ENCODE assay signal across 24 cellular contexts in genomic region chr1:156682166-156682890, GRCh38. TPM values are rescaled to one million over a fixed set of nuclear protein-coding genes. Genes with fewer than 3 reads are reported as not detected.
DNase-seq lines count a peak whose midpoint lies in the region; ATAC-seq, FAIRE-seq and TF ChIP-seq lines count a peak whose summit lies in the region.
"Had no signal": no experiment of that assay in that cellular context is flagged by ENCODE, and none has a peak within 500 bp of the region (broad histone marks: within the 10 kb centered on the region; RNA-seq: fewer than 3 reads in every experiment).

No MANE protein-coding gene starts in this region.

- 0 out of 2 replicates have a peak overlapping the region, but pooled peaks have one; percentile 9 for H2AK5ac ChIP-seq in H1 (ENCODE audit: low read depth, low read length)
- H2AK5ac ChIP-seq in neuronal stem cell (ENCODE audit: low read depth, low read length), result peak overlapping the region; percentile 19

- no peak overlapping the region for H3K27ac Mint-ChIP-seq in activated naive CD4-positive, alpha-beta T cell treated with anti-CD3 and anti-CD28 coated beads, Interleukin-2, amount 50 U/mL, for 72 hours

- H3K36me3 Mint-ChIP-seq in activated naive CD4-positive, alpha-beta T cell treated with anti-CD3 and anti-CD28 coated beads, Interleukin-2, amount 50 U/mL, for 72 hours, result no peaks in the 10 kb centered on the region

- no peak overlapping the region for H4K5ac ChIP-seq in H1 (ENCODE audit: insufficient read length, low read depth, low read length)

- H3K27ac ChIP-seq in H1 (ENCODE audit: low read depth, low read length), result no peak overlapping the region
- no peak overlapping the region for H3K27ac ChIP-seq in neuronal stem cell (replicated peaks; ENCODE audit: low read length)
- no peak overlapping the region for H3K27ac ChIP-seq in gastrocnemius medialis
- H3K27ac ChIP-seq: parathyroid adenoma had no signal

- H4K91ac ChIP-seq in H1 (replicated peaks; ENCODE audit: insufficient read length, low read length) (peak overlapping the region; percentile 75), neuronal stem cell (ENCODE audit: low read depth, low read length, poor library complexity) (no peak overlapping the region)

- no peak overlapping the region for H3K56ac ChIP-seq in H1 (replicated peaks; ENCODE audit: insufficient read length, low read depth, low read length)

- no peak for FAIRE-seq in H1 (lab: Jason Lieb, UNC)
- FAIRE-seq: D721Med, GM12892 had no signal

- no peak for TF ChIP-seq POLR2A in H1 (IDR thresholded peaks at IDR 0.05; ENCODE audit: control extremely low read depth in 1 of 2, low read depth in 2 of 2, low read length in 2 of 2)
- TF ChIP-seq POLR2A in gastrocnemius medialis (IDR thresholded peaks at IDR 0.05), result no peak

- no peak overlapping the region; the same call in 1 of the 2 replicates for H2BK5ac ChIP-seq in H1 (ENCODE audit: low read depth, low read length)
- H2BK5ac ChIP-seq in neuronal stem cell (ENCODE audit: low read length), result no peak overlapping the region

- no peaks in the 10 kb centered on the region for H3K36me3 ChIP-seq in H1 (ENCODE audit: control insufficient read depth in 2 of 4, insufficient read depth in 4 of 4, low read length in 3 of 4)
- no peaks in the 10 kb centered on the region for H3K36me3 ChIP-seq in neuronal stem cell (replicated peaks in 1 of 2; ENCODE audit: control insufficient read depth in 2 of 2, insufficient read depth in 2 of 2, low read length in 2 of 2)
- no peaks in the 10 kb centered on the region for H3K36me3 ChIP-seq in gastrocnemius medialis

- no peaks in the 10 kb centered on the region for H3K9me3 Mint-ChIP-seq in activated naive CD4-positive, alpha-beta T cell treated with anti-CD3 and anti-CD28 coated beads, Interleukin-2, amount 50 U/mL, for 72 hours
- H3K9me3 Mint-ChIP-seq: activated CD4-positive, alpha-beta T cell treated with anti-CD3 and anti-CD28 coated beads, Interleukin-2, amount 10 ng/mL, durations not matched to agents 7 days and 5 days; central memory CD8-positive, alpha-beta T cell had no signal

- intact Hi-C loops in gastrocnemius medialis (cut with DNase I; ENCODE audit: low total_unique reads), result no loop called here

- no peak overlapping the region for H2BK20ac ChIP-seq in H1 (ENCODE audit: low read length)

- no peaks in the 10 kb centered on the region; the same call in 1 of the 2 replicates for H3K23me2 ChIP-seq in H1 (ENCODE audit: low read depth, low read length)

- POLR2A ChIA-PET in H1 (lab: Charles Lee; ENCODE audit: partially characterized antibody), result interaction anchor here (0.6 to 13.8 kb wide), 10 partner anchors 10 to 88 kb away, joined by 3 to 419 read pairs (median 6); partner anchors contain the start of gene CRABP2

- no peak overlapping the region for H3K4ac ChIP-seq in H1 (replicated peaks; ENCODE audit: insufficient read length, low read depth, low read length)
- H3K4ac ChIP-seq in neuronal stem cell (ENCODE audit: low read length), result no peak overlapping the region

- in situ Hi-C loops in gastrocnemius medialis (cut with MboI; ENCODE audit: low sequenced_read_pairs in 4 of 4), result loop anchor here in 2 of 4 donors (25.0 kb wide), 2 partner anchors 180 to 205 kb away; partner anchors contain the start of genes INSRR (in 1 of the 2), NTRK1 (in 1 of the 2) and PEAR1 (in 1 of the 2)

- no peak overlapping the region; the same call in 1 of the 2 replicates for H3K18ac ChIP-seq in H1 (ENCODE audit: extremely low read depth, low read length)
- H3K18ac ChIP-seq in neuronal stem cell (ENCODE audit: low read length), result peak overlapping the region; percentile 21

- no peak for TF ChIP-seq EP300 in H1 (IDR thresholded peaks at IDR 0.05; ENCODE audit: borderline replicate concordance in 1 of 2, low read depth in 2 of 2, low read length in 2 of 2)

- H2BK120ac ChIP-seq in H1 (replicated peaks; ENCODE audit: low read depth, low read length) (no peak overlapping the region), neuronal stem cell (ENCODE audit: low read depth, low read length) (no peak overlapping the region)

- no peak overlapping the region for H3K23ac ChIP-seq in H1 (ENCODE audit: insufficient read length)
- H3K23ac ChIP-seq in neuronal stem cell (ENCODE audit: low read depth, low read length, poor library complexity), result no peak overlapping the region

- H3K9ac ChIP-seq in H1 (replicated peaks in 1 of 4; ENCODE audit: extremely low read depth in 1 of 4, low read depth in 3 of 4, low read length in 3 of 4) (no peak overlapping the region), neuronal stem cell (ENCODE audit: low read depth, low read length, poor library complexity) (peak overlapping the region; percentile 54)
- H3K9ac ChIP-seq: parathyroid adenoma had no signal

- H2BK12ac ChIP-seq in H1 (ENCODE audit: low read depth, low read length), result peak overlapping the region; percentile 68; the same call in 1 of the 2 replicates
- no peak overlapping the region for H2BK12ac ChIP-seq in neuronal stem cell (ENCODE audit: low read length)

- H3K79me2 ChIP-seq in H1 (ENCODE audit: control insufficient read depth in 1 of 2, insufficient read depth in 2 of 2, low read length in 2 of 2), result no peaks in the 10 kb centered on the region
- H3K79me2 ChIP-seq: parathyroid adenoma had no signal

- H3K14ac ChIP-seq in H1 (ENCODE audit: insufficient read length) (no peak overlapping the region), neuronal stem cell (ENCODE audit: low read length) (no peak overlapping the region)

- H3K79me1 ChIP-seq in H1 (ENCODE audit: low read depth, low read length) (no peaks in the 10 kb centered on the region), neuronal stem cell (ENCODE audit: low read depth, low read length) (peaks cover 2% of the 10 kb centered on the region)

- H4K20me1 ChIP-seq in H1 (replicated peaks in 1 of 2; ENCODE audit: control insufficient read depth in 1 of 2, insufficient read depth in 2 of 2, low read length in 2 of 2), result no peaks in the 10 kb centered on the region

- H3K4me1 ChIP-seq in H1 (replicated peaks in 1 of 4; ENCODE audit: control insufficient read depth in 3 of 4, insufficient read depth in 4 of 4, low read length in 3 of 4), result peaks cover 0 to 12% (median 3%) of the 10 kb centered on the region in 4 experiments; a peak in 4 of 7 replicates
- H3K4me1 ChIP-seq in neuronal stem cell (ENCODE audit: control insufficient read depth in 2 of 2, insufficient read depth in 1 of 2, low read depth in 1 of 2, low read length in 2 of 2), result peaks cover 8 to 9% of the 10 kb centered on the region in 2 donors
- peaks cover 4 to 6% of the 10 kb centered on the region in 2 donors for H3K4me1 ChIP-seq in gastrocnemius medialis
- H3K4me1 ChIP-seq: parathyroid adenoma had no signal

- H2BK15ac ChIP-seq in H1 (ENCODE audit: low read length) (0 out of 2 replicates have a peak overlapping the region, but pooled peaks have one; percentile 75), neuronal stem cell (ENCODE audit: low read length) (peak overlapping the region; percentile 82)

- peak; percentile 24 for DNase-seq in DMS 273 (lab: John Stamatoyannopoulos, UW; ENCODE audit: unreplicated experiment)
- DNase-seq in DMS 273 treated with DMSO at 0.1 percent for 48 hours (lab: John Stamatoyannopoulos, UW), result no peak
- DNase-seq in NCI-H69 (lab: John Stamatoyannopoulos, UW), result peak; percentile 8
- peak in 1 of 2 experiments; percentile 61 for DNase-seq in H1 (ENCODE audit: low read depth in 1 of 2, low spot score in 2 of 2)
- no peak for DNase-seq in neuronal stem cell (ENCODE audit: low spot score)
- no peak for DNase-seq in activated naive CD4-positive, alpha-beta T cell treated with anti-CD3 and anti-CD28 coated beads, Interleukin-2, amount 50 U/mL, for 72 hours (ENCODE audit: low spot score in 2 of 2)
- no peak for DNase-seq in gastrocnemius medialis
- DNase-seq: 8988T; activated CD4-positive, alpha-beta T cell treated with anti-CD3 and anti-CD28 coated beads, Interleukin-2, amount 10 ng/mL, durations not matched to agents 7 days and 5 days; activated CD8-positive, alpha-beta memory T cell treated with anti-CD3 and anti-CD28 coated beads, Interleukin-2, amount 50 U/mL, for 48 hours; amniotic stem cell; C1 segment of cervical spinal cord; effector CD8-positive, alpha-beta T cell; HCEC 1CT; naive thymus-derived CD4-positive, alpha-beta T cell; NCI-H187 treated with DMSO at 0.1 percent for 48 hours; NCI-H345; RPMI8226 had no signal

- 79% methylated on average over 5 of the region's 5 CpGs; no CpG with 5 or more reads in 1 of the 2 experiments for WGBS in H1 (ENCODE audit: extremely low coverage in 1 of 2, insufficient coverage in 1 of 2, insufficient read length in 1 of 2, insufficient replicate concordance in 2 of 2, low coverage in 1 of 2, low lambda C conversion rate in 2 of 2, missing lambda C conversion rate in 1 of 2), 2 experiments
- WGBS in neuronal stem cell (ENCODE audit: extremely low coverage in 2 of 2, insufficient read length in 2 of 2, insufficient replicate concordance in 1 of 2), 2 donors, result no CpG with 5 or more reads among the region's 5 CpGs

- H3K4me3 ChIP-seq in H1 (ENCODE audit: extremely low read depth in 1 of 4, insufficient read depth in 2 of 4, low read depth in 3 of 4, low read length in 4 of 4) (no peak overlapping the region), neuronal stem cell (ENCODE audit: low read length in 2 of 2) (no peak overlapping the region), gastrocnemius medialis (no peak overlapping the region)
- H3K4me3 ChIP-seq: lung had no signal

- H3K9me3 ChIP-seq in H1 (ENCODE audit: insufficient read depth in 2 of 2, low read depth in 1 of 2, low read length in 1 of 2) (no peaks in the 10 kb centered on the region), neuronal stem cell (replicated peaks in 1 of 2; ENCODE audit: control insufficient read depth in 2 of 2, insufficient read depth in 1 of 2, low read depth in 1 of 2, low read length in 2 of 2) (no peaks in the 10 kb centered on the region), gastrocnemius medialis (no peaks in the 10 kb centered on the region)

- peak; percentile 41 to 53 for TF ChIP-seq RAD21 in H1 (IDR thresholded peaks at IDR 0.05 in 1 of 2, conservative IDR thresholded peaks at IDR 0.05 in 1 of 2; ENCODE audit: low read depth in 2 of 2, low read length in 2 of 2)

- H3K4me2 ChIP-seq in H1 (ENCODE audit: insufficient read depth in 1 of 2, low read depth in 2 of 2, low read length in 2 of 2) (no peak overlapping the region), neuronal stem cell (ENCODE audit: insufficient read depth, low read length, poor library complexity, severe bottlenecking) (no peak overlapping the region)

- ATAC-seq in HG03565 (IDR thresholded peaks at IDR 0.05; ENCODE audit: unreplicated experiment) (no peak), gastrocnemius medialis (no peak)
- no peak for ATAC-seq in activated naive CD4-positive, alpha-beta T cell treated with anti-CD3 and anti-CD28 coated beads, Interleukin-2, amount 50 U/mL, for 72 hours
- ATAC-seq: naive thymus-derived CD4-positive, alpha-beta T cell had no signal

- H4K8ac ChIP-seq in H1 (ENCODE audit: extremely low read depth, insufficient read depth, low read length) (no peak overlapping the region), neuronal stem cell (ENCODE audit: low read depth, low read length) (no peak overlapping the region)

- TF ChIP-seq CTCF in H1 (IDR thresholded peaks at IDR 0.05; ENCODE audit: control extremely low read depth in 1 of 3, insufficient read depth in 1 of 3, low read depth in 1 of 3, low read length in 3 of 3) (peak; percentile 41 to 47 (median 45)), gastrocnemius medialis (IDR thresholded peaks at IDR 0.05 in 4 of 5, conservative IDR thresholded peaks at IDR 0.05 in 1 of 5) (no peak)

- peak overlapping the region; percentile 31; the same call in 1 of the 2 replicates for H2AFZ ChIP-seq in H1 (ENCODE audit: low read length)
- no peak overlapping the region for H2AFZ ChIP-seq in neuronal stem cell (ENCODE audit: low read length)
- H2AFZ ChIP-seq: parathyroid adenoma had no signal

- CTCF ChIA-PET in H1 (lab: Charles Lee; ENCODE audit: partially characterized antibody), result interaction anchor here (0.6 to 66.0 kb wide), 20 partner anchors 5 to 266 kb away, joined by 3 to 4284 read pairs (median 4); partner anchors contain the start of genes BCAN, CRABP2, HAPLN2 and ISG20L2

- H3K27me3 ChIP-seq in H1 (replicated peaks in 1 of 4; ENCODE audit: control insufficient read depth in 3 of 4, extremely low read depth in 1 of 4, insufficient read depth in 3 of 4, low read length in 3 of 4) (no peaks in the 10 kb centered on the region; a peak in 1 of 7 replicates), neuronal stem cell (ENCODE audit: control insufficient read depth in 3 of 3, insufficient read depth in 3 of 3, low read depth in 1 of 3, low read length in 3 of 3) (peaks cover 0 to 62% (median 0%) of the 10 kb centered on the region in 3 experiments), gastrocnemius medialis (no peaks in the 10 kb centered on the region)

RNA-seq across cellular contexts. Expression of gene NES, which starts 5.1 kb away (rescaled TPM):
- total RNA-seq in H1 (2021; fragmentation: NEBNext Ultra II Directional; extraction: Animal tissue kit (Norgen Biotek cat#: 25700)), result 135 and 138 TPM in 2 replicates
- polyA plus RNA-seq in H1 (2011; rRNA removed), result 13.3 and 20.3 TPM in 2 replicates
- polyA plus RNA-seq in H1 (2011; cell fraction: cytosol; rRNA removed), result 21.1 TPM
- polyA plus RNA-seq in H1 (2011; cell fraction: nucleus; rRNA removed), result 54.8 TPM
- 97.4 to 124 TPM (median 113 TPM) in 4 replicates for polyA plus RNA-seq in H1 (2012, experiment 1 of 2)
- polyA plus RNA-seq in H1 (2012, experiment 2 of 2), result 43.3 TPM
- polyA plus RNA-seq in H1 (2013, experiment 1 of 2), result 55.5 TPM
- 53.5 TPM for polyA plus RNA-seq in H1 (2013, experiment 2 of 2)
- polyA minus RNA-seq in H1 (2011; rRNA and poly(A)+ RNA removed), result 17.2 and 19.2 TPM in 2 replicates
- 31.7 TPM for polyA minus RNA-seq in H1 (2011; cell fraction: cytosol; rRNA and poly(A)+ RNA removed)
- 22.7 TPM for polyA minus RNA-seq in H1 (2011; cell fraction: nucleus; rRNA and poly(A)+ RNA removed)
- polyA plus RNA-seq in neuronal stem cell (2013, experiment 1 of 2), result 150 TPM
- polyA plus RNA-seq in neuronal stem cell (2013, experiment 2 of 2), result 143 TPM
- total RNA-seq in activated naive CD4-positive, alpha-beta T cell treated with anti-CD3 and anti-CD28 coated beads, Interleukin-2, amount 50 U/mL, for 72 hours, result not detected
- 10 to 100 TPM; 13.7 to 60.9 (median 26.4) TPM for total RNA-seq in gastrocnemius medialis
- total RNA-seq: activated CD4-positive, alpha-beta T cell treated with anti-CD3 and anti-CD28 coated beads, Interleukin-2, amount 10 ng/mL, durations not matched to agents 7 days and 5 days had no signal
- polyA plus RNA-seq: naive thymus-derived CD4-positive, alpha-beta T cell had no signal

RNA-seq across cellular contexts. Expression of gene CRABP2, which starts 23.1 kb away (rescaled TPM):
- 119 TPM in 2 replicates for total RNA-seq in H1 (2021; fragmentation: NEBNext Ultra II Directional; extraction: Animal tissue kit (Norgen Biotek cat#: 25700))
- polyA plus RNA-seq in H1 (2011; rRNA removed), result 69.2 and 130 TPM in 2 replicates
- 79.6 TPM for polyA plus RNA-seq in H1 (2011; cell fraction: cytosol; rRNA removed)
- polyA plus RNA-seq in H1 (2011; cell fraction: nucleus; rRNA removed), result 70.9 TPM
- 180 to 343 TPM (median 303 TPM) in 4 replicates for polyA plus RNA-seq in H1 (2012, experiment 1 of 2)
- 318 TPM for polyA plus RNA-seq in H1 (2012, experiment 2 of 2)
- 139 TPM for polyA plus RNA-seq in H1 (2013, experiment 1 of 2)
- polyA plus RNA-seq in H1 (2013, experiment 2 of 2), result 143 TPM
- 8.6 and 12.5 TPM in 2 replicates for polyA minus RNA-seq in H1 (2011; rRNA and poly(A)+ RNA removed)
- 45.7 TPM for polyA minus RNA-seq in H1 (2011; cell fraction: cytosol; rRNA and poly(A)+ RNA removed)
- polyA minus RNA-seq in H1 (2011; cell fraction: nucleus; rRNA and poly(A)+ RNA removed), result 11.1 TPM
- polyA plus RNA-seq in neuronal stem cell (2013, experiment 1 of 2), result 479 TPM
- 474 TPM for polyA plus RNA-seq in neuronal stem cell (2013, experiment 2 of 2)
- total RNA-seq in activated naive CD4-positive, alpha-beta T cell treated with anti-CD3 and anti-CD28 coated beads, Interleukin-2, amount 50 U/mL, for 72 hours, result 1 to 10 TPM; 1.6 to 2.3 TPM
- total RNA-seq in gastrocnemius medialis, result 1 to 10 TPM in 1 of 4 donors, under 1 TPM in 1, not detected in 2; 0.98 to 1.3 TPM

RNA-seq across cellular contexts. Expression of gene BCAN, which starts 40.4 kb away (rescaled TPM):
- 3.8 and 4.5 TPM in 2 replicates for total RNA-seq in H1 (2021; fragmentation: NEBNext Ultra II Directional; extraction: Animal tissue kit (Norgen Biotek cat#: 25700))
- 17.1 and 24.0 TPM in 2 replicates for polyA plus RNA-seq in H1 (2011; rRNA removed)
- 11.2 TPM for polyA plus RNA-seq in H1 (2011; cell fraction: cytosol; rRNA removed)
- 25.7 TPM for polyA plus RNA-seq in H1 (2011; cell fraction: nucleus; rRNA removed)
- 8.8 to 14.0 TPM (median 12.1 TPM) in 4 replicates for polyA plus RNA-seq in H1 (2012, experiment 1 of 2)
- polyA plus RNA-seq in H1 (2012, experiment 2 of 2), result 10.6 TPM
- polyA plus RNA-seq in H1 (2013, experiment 1 of 2), result 8.6 TPM
- 6.8 TPM for polyA plus RNA-seq in H1 (2013, experiment 2 of 2)
- polyA minus RNA-seq in H1 (2011; rRNA and poly(A)+ RNA removed), result 4.3 and 12.9 TPM in 2 replicates
- 7.8 TPM for polyA minus RNA-seq in H1 (2011; cell fraction: cytosol; rRNA and poly(A)+ RNA removed)
- 6.8 TPM for polyA minus RNA-seq in H1 (2011; cell fraction: nucleus; rRNA and poly(A)+ RNA removed)
- 0.89 TPM for polyA plus RNA-seq in neuronal stem cell (2013, experiment 1 of 2)
- polyA plus RNA-seq in neuronal stem cell (2013, experiment 2 of 2), result 0.54 TPM
- not detected for total RNA-seq in activated naive CD4-positive, alpha-beta T cell treated with anti-CD3 and anti-CD28 coated beads, Interleukin-2, amount 50 U/mL, for 72 hours
- under 1 TPM in 2 of 4 donors, not detected in 2; 0.26 to 0.29 TPM for total RNA-seq in gastrocnemius medialis
- total RNA-seq: activated CD4-positive, alpha-beta T cell treated with anti-CD3 and anti-CD28 coated beads, Interleukin-2, amount 10 ng/mL, durations not matched to agents 7 days and 5 days; naive thymus-derived CD4-positive, alpha-beta T cell had no signal
- polyA plus RNA-seq: naive thymus-derived CD4-positive, alpha-beta T cell had no signal

RNA-seq across cellular contexts. Expression of gene METTL25B, which starts 45.9 kb away (rescaled TPM):
- total RNA-seq in H1 (2021; fragmentation: NEBNext Ultra II Directional; extraction: Animal tissue kit (Norgen Biotek cat#: 25700)), result 28.4 and 31.8 TPM in 2 replicates
- 30.1 and 43.1 TPM in 2 replicates for polyA plus RNA-seq in H1 (2011; rRNA removed)
- 38.2 TPM for polyA plus RNA-seq in H1 (2011; cell fraction: cytosol; rRNA removed)
- 75.5 TPM for polyA plus RNA-seq in H1 (2011; cell fraction: nucleus; rRNA removed)
- 30.1 to 33.3 TPM (median 31.2 TPM) in 4 replicates for polyA plus RNA-seq in H1 (2012, experiment 1 of 2)
- 29.8 TPM for polyA plus RNA-seq in H1 (2012, experiment 2 of 2)
- 39.5 TPM for polyA plus RNA-seq in H1 (2013, experiment 1 of 2)
- polyA plus RNA-seq in H1 (2013, experiment 2 of 2), result 35.7 TPM
- 21.0 and 21.3 TPM in 2 replicates for polyA minus RNA-seq in H1 (2011; rRNA and poly(A)+ RNA removed)
- polyA minus RNA-seq in H1 (2011; cell fraction: cytosol; rRNA and poly(A)+ RNA removed), result 21.1 TPM
- 19.6 TPM for polyA minus RNA-seq in H1 (2011; cell fraction: nucleus; rRNA and poly(A)+ RNA removed)
- 48.9 TPM for polyA plus RNA-seq in neuronal stem cell (2013, experiment 1 of 2)
- polyA plus RNA-seq in neuronal stem cell (2013, experiment 2 of 2), result 45.3 TPM
- total RNA-seq in activated naive CD4-positive, alpha-beta T cell treated with anti-CD3 and anti-CD28 coated beads, Interleukin-2, amount 50 U/mL, for 72 hours, result 10 to 100 TPM; 39.4 to 64.9 TPM
- 10 to 100 TPM; 12.9 to 28.0 (median 17.6) TPM for total RNA-seq in gastrocnemius medialis

RNA-seq across cellular contexts. Expression of gene ISG20L2, which starts 46.2 kb away (rescaled TPM):
- total RNA-seq in H1 (2021; fragmentation: NEBNext Ultra II Directional; extraction: Animal tissue kit (Norgen Biotek cat#: 25700)), result 47.5 and 53.1 TPM in 2 replicates
- polyA plus RNA-seq in H1 (2011; rRNA removed), result 46.9 and 53.0 TPM in 2 replicates
- 41.8 TPM for polyA plus RNA-seq in H1 (2011; cell fraction: cytosol; rRNA removed)
- polyA plus RNA-seq in H1 (2011; cell fraction: nucleus; rRNA removed), result 29.0 TPM
- 35.0 to 48.9 TPM (median 43.5 TPM) in 4 replicates for polyA plus RNA-seq in H1 (2012, experiment 1 of 2)
- polyA plus RNA-seq in H1 (2012, experiment 2 of 2), result 48.4 TPM
- polyA plus RNA-seq in H1 (2013, experiment 1 of 2), result 50.4 TPM
- polyA plus RNA-seq in H1 (2013, experiment 2 of 2), result 50.3 TPM
- 69.4 and 87.6 TPM in 2 replicates for polyA minus RNA-seq in H1 (2011; rRNA and poly(A)+ RNA removed)
- polyA minus RNA-seq in H1 (2011; cell fraction: cytosol; rRNA and poly(A)+ RNA removed), result 15.5 TPM
- polyA minus RNA-seq in H1 (2011; cell fraction: nucleus; rRNA and poly(A)+ RNA removed), result 40.7 TPM
- polyA plus RNA-seq in neuronal stem cell (2013, experiment 1 of 2), result 32.9 TPM
- polyA plus RNA-seq in neuronal stem cell (2013, experiment 2 of 2), result 33.3 TPM
- total RNA-seq in activated naive CD4-positive, alpha-beta T cell treated with anti-CD3 and anti-CD28 coated beads, Interleukin-2, amount 50 U/mL, for 72 hours, result 10 to 100 TPM; 46.2 to 50.7 TPM
- 10 to 100 TPM in 3 of 4 donors, 1 to 10 TPM in 1; 9.5 to 16.4 (median 15.1) TPM for total RNA-seq in gastrocnemius medialis

Comparison
In these comparisons a context has a peak if more than half of its experiments do, and no peak if none do; other contexts are left out.
1. DNase-seq: peak in DMS 273 (single experiment) and NCI-H69 (single experiment); none in DMS 273 treated with DMSO at 0.1 percent for 48 hours (single experiment), neuronal stem cell (single experiment), activated naive CD4-positive, alpha-beta T cell treated with anti-CD3 and anti-CD28 coated beads, Interleukin-2, amount 50 U/mL, for 72 hours (0 of 2) and gastrocnemius medialis (0 of 2).
2. CTCF ChIP-seq: peak in H1 (3 of 3); none in gastrocnemius medialis (0 of 5).
3. RNA of gene NES, which starts 5.1 kb away (total RNA-seq): 135 to 138 TPM in H1 and 13.7 to 60.9 TPM in gastrocnemius medialis; not detected in activated naive CD4-positive, alpha-beta T cell treated with anti-CD3 and anti-CD28 coated beads, Interleukin-2, amount 50 U/mL, for 72 hours; every median in the first group is over 10 times any median in the second.
4. RNA of gene CRABP2, which starts 23.1 kb away (total RNA-seq): 119 TPM in H1; 1.6 to 2.3 TPM in activated naive CD4-positive, alpha-beta T cell treated with anti-CD3 and anti-CD28 coated beads, Interleukin-2, amount 50 U/mL, for 72 hours and 0.98 to 1.3 TPM in gastrocnemius medialis; every median in the first group is over 10 times any median in the second.